17 cellular contexts compared by ENCODE assay signal in the genomic region with DNA sequence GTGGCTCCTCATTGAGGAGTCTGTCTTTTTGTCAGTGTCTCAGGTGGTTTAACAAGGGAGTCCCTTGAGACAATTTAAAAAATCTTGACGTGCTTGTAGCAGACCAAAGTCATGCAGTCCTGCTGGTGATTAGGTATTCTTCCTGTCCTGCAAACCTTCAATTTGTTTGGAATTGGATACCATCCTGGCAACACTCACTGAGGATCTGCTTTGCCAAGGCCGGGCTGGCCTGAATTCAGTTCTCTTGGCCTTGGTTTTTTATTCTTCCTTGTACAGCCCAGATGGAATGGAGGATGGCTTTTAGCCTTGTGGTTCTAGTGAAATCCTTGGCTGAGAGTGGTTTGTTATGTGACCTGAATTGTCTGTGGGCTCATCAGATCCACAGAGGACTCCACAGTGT.
DNase-seq lines count a peak whose midpoint lies in the region; ATAC-seq and TF ChIP-seq lines count a peak whose summit lies in the region.
"Had no signal": no experiment of that assay in that cellular context is flagged by ENCODE, and none has a peak within 500 bp of the region (broad histone marks: within the 10 kb centered on the region; RNA-seq: fewer than 3 reads in every experiment).

No MANE protein-coding gene starts in this region.

- no peaks in the 10 kb centered on the region for H3K27me3 Mint-ChIP-seq in T-helper 17 cell

- no peaks in the 10 kb centered on the region for H3K9me3 ChIP-seq in T-helper 17 cell (ENCODE audit: control insufficient read depth, low read length, poor library complexity, severe bottlenecking)
- H3K9me3 ChIP-seq: neutrophil, thyroid gland had no signal

- H3K4me3 Mint-ChIP-seq in T-helper 17 cell, result no peak overlapping the region
- H3K4me3 Mint-ChIP-seq: activated T-cell treated with anti-CD3 and anti-CD28 coated beads, Interleukin-2, amount 50 U/mL, for 72 hours; T-helper 2 cell treated with Interferon-gamma antibody and Interleukin-4, amounts not matched to agents 5 μg/mL and 100 μg/mL, for 36 hours had no signal

- no peaks in the 10 kb centered on the region for H3K36me3 Mint-ChIP-seq in T-helper 17 cell (ENCODE audit: low read depth)

- peak; percentile 8 for DNase-seq in NAMALWA (ENCODE audit: low spot score)
- no peak for DNase-seq in coronary artery (ENCODE audit: low spot score)
- peak; percentile 41 for DNase-seq in midbrain (lab: John Stamatoyannopoulos, UW)
- DNase-seq in NCI-H1048 (lab: John Stamatoyannopoulos, UW), result no peak
- DNase-seq in T-helper 17 cell, result no peak
- DNase-seq: activated T-cell treated with anti-CD3 and anti-CD28 coated beads, Interleukin-2, amount 50 U/mL, for 72 hours; DMS79 treated with DMSO at 0.1 percent for 48 hours; NCI-H2029 treated with DMSO at 0.1 percent for 48 hours; NCI-H774; RPMI8226; stimulated activated CD4-positive, alpha-beta T cell treated with anti-CD3 and anti-CD28 coated beads, Interleukin-12 subunit alpha, Interleukin-12 subunit beta, amount 100 ng/mL, for 4 hours had no signal

- H3K27ac ChIP-seq in coronary artery (peak overlapping the region; percentile 17 to 72), temporal lobe (ENCODE audit: low read depth, low read length) (peak overlapping the region; percentile 22)
- H3K27ac ChIP-seq: neutrophil, thyroid gland had no signal

- H3K4me3 ChIP-seq in coronary artery, result peak overlapping the region; percentile 4
- H3K4me3 ChIP-seq: thyroid gland had no signal

- no peak for TF ChIP-seq CTCF in coronary artery (IDR thresholded peaks at IDR 0.05)

- no peak overlapping the region for H3K27ac Mint-ChIP-seq in T-helper 17 cell
- H3K27ac Mint-ChIP-seq: activated T-cell treated with anti-CD3 and anti-CD28 coated beads, Interleukin-2, amount 50 U/mL, for 72 hours; T-helper 2 cell treated with Interferon-gamma antibody and Interleukin-4, amounts not matched to agents 5 μg/mL and 100 μg/mL, for 36 hours had no signal

- ATAC-seq in T-helper 17 cell (no peak), GM21529 (IDR thresholded peaks at IDR 0.05; ENCODE audit: unreplicated experiment) (no peak), GM18858 (IDR thresholded peaks at IDR 0.05; ENCODE audit: unreplicated experiment) (no peak)
- ATAC-seq: activated T-cell treated with anti-CD3 and anti-CD28 coated beads, Interleukin-2, amount 50 U/mL, for 72 hours had no signal

- no peaks in the 10 kb centered on the region for H3K4me1 Mint-ChIP-seq in T-helper 17 cell

Comparison
In these comparisons a context has a peak if more than half of its experiments do, and no peak if none do; other contexts are left out.
1. DNase-seq: peak in NAMALWA (single experiment) and midbrain (single experiment); none in coronary artery (single experiment), NCI-H1048 (single experiment) and T-helper 17 cell (0 of 3).